Comparison of ENCODE assay signal across 22 cellular contexts in the genomic region with DNA sequence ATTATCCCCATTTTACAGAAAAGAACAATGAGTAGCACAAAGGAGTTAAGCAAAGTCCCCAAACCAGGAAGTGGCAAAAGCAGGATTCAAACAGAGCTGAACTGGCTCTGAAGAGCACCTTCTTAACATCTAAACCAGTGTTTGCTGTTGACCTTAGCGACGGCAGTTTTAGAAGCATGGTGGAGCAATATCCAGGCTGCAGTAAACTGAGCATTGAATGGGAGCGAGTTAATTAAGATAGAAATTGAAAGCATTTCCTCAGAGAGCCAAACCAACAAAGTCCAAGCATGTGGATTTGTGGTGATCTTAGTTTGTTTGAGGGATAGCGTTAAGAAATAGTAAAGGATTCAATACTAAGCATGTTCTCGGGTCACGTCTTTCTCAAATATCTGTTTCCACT.
"Had no signal": no experiment of that assay in that cellular context is flagged by ENCODE, and none has a peak within 500 bp of the region (broad histone marks: within the 10 kb centered on the region; RNA-seq: fewer than 3 reads in every experiment).

No MANE protein-coding gene starts in this region.

- H2AFZ ChIP-seq: neural progenitor cell had no signal

- H3K4me1 ChIP-seq: neural progenitor cell, spleen, tibial nerve had no signal

- H3K4me2 ChIP-seq: neural progenitor cell had no signal

- H3K27me3 ChIP-seq: neural progenitor cell, spleen, tibial nerve had no signal

- H3K4me3 ChIP-seq: neural progenitor cell, spleen, tibial nerve had no signal

- H3K36me3 ChIP-seq: neural progenitor cell, spleen, tibial nerve, WERI-Rb-1 had no signal

- H3K27ac ChIP-seq: neural progenitor cell, spleen, tibial nerve, WERI-Rb-1 had no signal

- DNase-seq: activated CD4-positive, alpha-beta T cell treated with anti-CD3 and anti-CD28 coated beads, Interleukin-2, amount 50 U/mL, for 1 hour; activated CD4-positive, CD25-positive, alpha-beta regulatory T cell treated with anti-CD3 and anti-CD28 coated beads, Interleukin-2, amount 50 U/mL, for 72 hours; activated CD8-positive, alpha-beta T cell treated with anti-CD3 and anti-CD28 coated beads for 36 hours; activated naive CD8-positive, alpha-beta T cell treated with anti-CD3 and anti-CD28 coated beads, Interleukin-2, amount 50 U/mL, for 24 hours; activated T-cell treated with anti-CD3 and anti-CD28 coated beads, Interleukin-2, amount 50 U/mL, for 48 hours; amygdala; central memory CD4-positive, alpha-beta T cell; foreskin melanocyte; islet precursor cell; left cardiac atrium; mesenchymal stem cell; natural killer cell; occipital lobe; posterior cingulate gyrus; right cardiac atrium; spleen; stimulated activated naive CD4-positive, alpha-beta T cell; SW 1271; T-helper 9 cell; WERI-Rb-1 had no signal

- H3K9me3 ChIP-seq: spleen, tibial nerve had no signal
